In genomic region chr10:96229568-96230030, GRCh38 we compare ENCODE assay signal across 1 cellular context.
TF ChIP-seq lines count a peak whose summit lies in the region.

No MANE protein-coding gene starts in this region.

TF ChIP-seq in HepG2, 621 proteins besides CTCF, POLR2A, EP300 and RAD21 (continued from another document and continues in another):
- TF ChIP-seq TRAFD1 (CRISPR knock-in tag; IDR thresholded peaks at IDR 0.05; ENCODE audit: borderline replicate concordance) (no peak), ZSCAN21 (CRISPR knock-in tag; IDR thresholded peaks at IDR 0.05; ENCODE audit: borderline replicate concordance) (no peak), ZNF530 (CRISPR knock-in tag; IDR thresholded peaks at IDR 0.05; ENCODE audit: low read depth) (no peak), SIX1 (CRISPR knock-in tag; IDR thresholded peaks at IDR 0.05; ENCODE audit: borderline replicate concordance) (no peak), FIP1L1 (IDR thresholded peaks at IDR 0.05; ENCODE audit: borderline replicate concordance, insufficient read depth, low read depth, low read length) (no peak), MIER2 (CRISPR knock-in tag; IDR thresholded peaks at IDR 0.05) (no peak), RFXANK (CRISPR knock-in tag; IDR thresholded peaks at IDR 0.05) (no peak), ZSCAN31 (CRISPR knock-in tag; IDR thresholded peaks at IDR 0.05; ENCODE audit: low read depth) (no peak), SNAPC4 (CRISPR knock-in tag; IDR thresholded peaks at IDR 0.05) (no peak), IKZF4 (CRISPR knock-in tag; IDR thresholded peaks at IDR 0.05; ENCODE audit: borderline replicate concordance, low read depth, not compliant biosample characterization) (no peak), REL (CRISPR knock-in tag; conservative IDR thresholded peaks at IDR 0.05) (no peak), CEBPG (CRISPR knock-in tag; IDR thresholded peaks at IDR 0.05) (no peak), ZNF7 (CRISPR knock-in tag; IDR thresholded peaks at IDR 0.05) (no peak), DNMT1 (CRISPR knock-in tag; IDR thresholded peaks at IDR 0.05) (no peak), ZFY (CRISPR knock-in tag; IDR thresholded peaks at IDR 0.05) (no peak), PPARG (CRISPR knock-in tag; conservative IDR thresholded peaks at IDR 0.05) (no peak), NFRKB (IDR thresholded peaks at IDR 0.05) (no peak), ZNF550 (CRISPR knock-in tag; IDR thresholded peaks at IDR 0.05; ENCODE audit: borderline replicate concordance) (no peak), SRF (IDR thresholded peaks at IDR 0.05; ENCODE audit: low read depth, low read length) (no peak), ZNF207 (IDR thresholded peaks at IDR 0.05; ENCODE audit: borderline replicate concordance) (no peak), ZNF343 (CRISPR knock-in tag; IDR thresholded peaks at IDR 0.05) (no peak), ZNF800 (CRISPR knock-in tag; IDR thresholded peaks at IDR 0.05) (no peak), CREB1 (IDR thresholded peaks at IDR 0.05) (peak; percentile 24; the same call in 1 of the 2 replicates), CREB1 (CRISPR knock-in tag; IDR thresholded peaks at IDR 0.05) (no peak), TAF15 (IDR thresholded peaks at IDR 0.05; ENCODE audit: low read depth, low read length, poor library complexity, severe bottlenecking) (no peak), AFF4 (CRISPR knock-in tag; IDR thresholded peaks at IDR 0.05) (no peak), ZKSCAN5 (CRISPR knock-in tag; IDR thresholded peaks at IDR 0.05) (no peak), ZNF891 (CRISPR knock-in tag; IDR thresholded peaks at IDR 0.05) (no peak), ZNF598 (CRISPR knock-in tag; IDR thresholded peaks at IDR 0.05; ENCODE audit: borderline replicate concordance) (no peak), FOXK2 (IDR thresholded peaks at IDR 0.05) (0 out of 2 replicates have a peak, but pooled peaks have one; percentile 8), ZNF572 (CRISPR knock-in tag; IDR thresholded peaks at IDR 0.05) (no peak), MNT (IDR thresholded peaks at IDR 0.05) (no peak), TOPORS (CRISPR knock-in tag; IDR thresholded peaks at IDR 0.05) (no peak), NCOR1 (IDR thresholded peaks at IDR 0.05; ENCODE audit: borderline replicate concordance, low read length) (no peak), RAD51 (IDR thresholded peaks at IDR 0.05; ENCODE audit: borderline replicate concordance) (no peak), PITX1 (CRISPR knock-in tag; IDR thresholded peaks at IDR 0.05) (peak; percentile 53; the same call in 1 of the 2 replicates), ZBTB14 (CRISPR knock-in tag; IDR thresholded peaks at IDR 0.05) (no peak), PAX8 (CRISPR knock-in tag; IDR thresholded peaks at IDR 0.05; ENCODE audit: borderline replicate concordance) (no peak), NR1H2 (CRISPR knock-in tag; IDR thresholded peaks at IDR 0.05; ENCODE audit: borderline replicate concordance, low read depth) (no peak), MTA3 (CRISPR knock-in tag; IDR thresholded peaks at IDR 0.05) (no peak), ARNT2 (CRISPR knock-in tag; IDR thresholded peaks at IDR 0.05; ENCODE audit: low read depth) (no peak), THAP11 (CRISPR knock-in tag; IDR thresholded peaks at IDR 0.05) (no peak), RELA (CRISPR knock-in tag; IDR thresholded peaks at IDR 0.05) (no peak), ZNF225 (CRISPR knock-in tag; IDR thresholded peaks at IDR 0.05) (no peak), ZNF644 (CRISPR knock-in tag; IDR thresholded peaks at IDR 0.05; ENCODE audit: low read depth) (no peak), BRCA1 (CRISPR knock-in tag; IDR thresholded peaks at IDR 0.05) (no peak), HCFC1 (IDR thresholded peaks at IDR 0.05; ENCODE audit: low read depth, low read length) (no peak), ZNF260 (CRISPR knock-in tag; IDR thresholded peaks at IDR 0.05; ENCODE audit: borderline replicate concordance, low read depth) (no peak), ELF4 (CRISPR knock-in tag; IDR thresholded peaks at IDR 0.05; ENCODE audit: borderline replicate concordance) (no peak), ADNP (CRISPR knock-in tag; IDR thresholded peaks at IDR 0.05) (no peak), SMC3 (IDR thresholded peaks at IDR 0.05; ENCODE audit: low read length) (peak; percentile 72), CREM (IDR thresholded peaks at IDR 0.05) (peak; percentile 33; the same call in 1 of the 2 replicates), CREM (CRISPR knock-in tag; IDR thresholded peaks at IDR 0.05) (no peak), CBX5 (CRISPR knock-in tag; IDR thresholded peaks at IDR 0.05; ENCODE audit: borderline replicate concordance) (no peak), ZNF552 (CRISPR knock-in tag; IDR thresholded peaks at IDR 0.05; ENCODE audit: borderline replicate concordance) (no peak), SNAI1 (CRISPR knock-in tag; IDR thresholded peaks at IDR 0.05; ENCODE audit: borderline replicate concordance) (no peak), GZF1 (CRISPR knock-in tag; IDR thresholded peaks at IDR 0.05) (no peak), XRCC5 (optimal IDR thresholded peaks at IDR 0.05; ENCODE audit: low read length) (peak; percentile 95), DBP (CRISPR knock-in tag; IDR thresholded peaks at IDR 0.05; ENCODE audit: not compliant biosample characterization) (no peak), MAFF (IDR thresholded peaks at IDR 0.05; ENCODE audit: low read depth, low read length) (no peak), ZNF292 (CRISPR knock-in tag; IDR thresholded peaks at IDR 0.05; ENCODE audit: borderline replicate concordance, low read depth) (no peak), ZNF430 (CRISPR knock-in tag; IDR thresholded peaks at IDR 0.05) (no peak), PRPF4 (IDR thresholded peaks at IDR 0.05; ENCODE audit: low read depth, low read length, poor library complexity, severe bottlenecking) (no peak)
